Comparison of ENCODE assay signal across 27 cellular contexts in genomic region chr18:58537272-58538038, GRCh38.
DNase-seq lines count a peak whose midpoint lies in the region; ATAC-seq and TF ChIP-seq lines count a peak whose summit lies in the region.
"Had no signal": no experiment of that assay in that cellular context is flagged by ENCODE, and none has a peak within 500 bp of the region (broad histone marks: within the 10 kb centered on the region; RNA-seq: fewer than 3 reads in every experiment).

No MANE protein-coding gene starts in this region.

- H3K27ac ChIP-seq in heart right ventricle (peak overlapping the region in 7 of 10 donors; percentile 7 to 59 (median 39)), WERI-Rb-1 (no peak overlapping the region)
- H3K27ac ChIP-seq: body of pancreas, epithelial cell of prostate, KMS-11, suprapubic skin had no signal

- H3K9me3 Mint-ChIP-seq in activated naive CD8-positive, alpha-beta T cell treated with anti-CD3 and anti-CD28 coated beads, Interleukin-2, amount 50 U/mL, for 24 hours = no peaks in the 10 kb centered on the region
- H3K9me3 Mint-ChIP-seq in activated naive CD8-positive, alpha-beta T cell treated with anti-CD3 and anti-CD28 coated beads for 36 hours = peaks cover 2% of the 10 kb centered on the region
- no peaks in the 10 kb centered on the region for H3K9me3 Mint-ChIP-seq in stimulated activated memory B cell treated with anti-CD40 and anti-IgM and Interleukin-4, amounts not matched to agents 10 μg/mL and 1 μg/mL and 100 μg/mL, for 72 hours
- no peaks in the 10 kb centered on the region for H3K9me3 Mint-ChIP-seq in activated CD8-positive, alpha-beta T cell treated with anti-CD3 and anti-CD28 coated beads for 36 hours
- H3K9me3 Mint-ChIP-seq: CD8-positive, alpha-beta memory T cell; GM23338 had no signal

- H3K4me3 ChIP-seq in heart right ventricle (no peak overlapping the region), WERI-Rb-1 (ENCODE audit: low read depth, low read length) (no peak overlapping the region)
- H3K4me3 ChIP-seq: body of pancreas, GM23338, right lobe of liver, suprapubic skin had no signal

- H3K27me3 Mint-ChIP-seq in activated naive CD8-positive, alpha-beta T cell treated with anti-CD3 and anti-CD28 coated beads, Interleukin-2, amount 50 U/mL, for 24 hours = no peaks in the 10 kb centered on the region
- H3K27me3 Mint-ChIP-seq in activated naive CD8-positive, alpha-beta T cell treated with anti-CD3 and anti-CD28 coated beads for 36 hours = no peaks in the 10 kb centered on the region
- H3K27me3 Mint-ChIP-seq in stimulated activated memory B cell treated with anti-CD40 and anti-IgM and Interleukin-4, amounts not matched to agents 10 μg/mL and 1 μg/mL and 100 μg/mL, for 72 hours = no peaks in the 10 kb centered on the region
- peaks cover 8% of the 10 kb centered on the region for H3K27me3 Mint-ChIP-seq in activated CD8-positive, alpha-beta T cell treated with anti-CD3 and anti-CD28 coated beads for 36 hours

- peaks cover 86% of the 10 kb centered on the region for H3K4me1 Mint-ChIP-seq in activated naive CD8-positive, alpha-beta T cell treated with anti-CD3 and anti-CD28 coated beads, Interleukin-2, amount 50 U/mL, for 24 hours
- H3K4me1 Mint-ChIP-seq in activated naive CD8-positive, alpha-beta T cell treated with anti-CD3 and anti-CD28 coated beads for 36 hours = peaks cover 71% of the 10 kb centered on the region
- H3K4me1 Mint-ChIP-seq in stimulated activated memory B cell treated with anti-CD40 and anti-IgM and Interleukin-4, amounts not matched to agents 10 μg/mL and 1 μg/mL and 100 μg/mL, for 72 hours = peaks cover 82% of the 10 kb centered on the region
- peaks cover 54% of the 10 kb centered on the region for H3K4me1 Mint-ChIP-seq in activated CD8-positive, alpha-beta T cell treated with anti-CD3 and anti-CD28 coated beads for 36 hours (ENCODE audit: low read depth)

- peak; percentile 22 for TF ChIP-seq POLR2A in GM18526 (IDR thresholded peaks at IDR 0.05; ENCODE audit: extremely low read depth, insufficient read length)

- POLR2A ChIA-PET in activated CD8-positive, alpha-beta T cell treated with anti-CD3 and anti-CD28 coated beads for 36 hours (lab: Charles Lee) = interaction anchor here (0.8 kb wide), 1 partner anchor 17 kb away, joined by 3 read pairs; no protein-coding TSS in a partner anchor

- H3K27ac Mint-ChIP-seq in activated naive CD8-positive, alpha-beta T cell treated with anti-CD3 and anti-CD28 coated beads, Interleukin-2, amount 50 U/mL, for 24 hours = peak overlapping the region; percentile 67
- H3K27ac Mint-ChIP-seq in activated naive CD8-positive, alpha-beta T cell treated with anti-CD3 and anti-CD28 coated beads for 36 hours = no peak overlapping the region
- peak overlapping the region; percentile 98 for H3K27ac Mint-ChIP-seq in stimulated activated memory B cell treated with anti-CD40 and anti-IgM and Interleukin-4, amounts not matched to agents 10 μg/mL and 1 μg/mL and 100 μg/mL, for 72 hours
- H3K27ac Mint-ChIP-seq in activated CD8-positive, alpha-beta T cell treated with anti-CD3 and anti-CD28 coated beads for 36 hours = no peak overlapping the region
- H3K27ac Mint-ChIP-seq: GM23338 had no signal

- H3K36me3 Mint-ChIP-seq in activated naive CD8-positive, alpha-beta T cell treated with anti-CD3 and anti-CD28 coated beads, Interleukin-2, amount 50 U/mL, for 24 hours (ENCODE audit: low read depth) = peaks cover 2% of the 10 kb centered on the region
- H3K36me3 Mint-ChIP-seq in activated naive CD8-positive, alpha-beta T cell treated with anti-CD3 and anti-CD28 coated beads for 36 hours = no peaks in the 10 kb centered on the region
- no peaks in the 10 kb centered on the region for H3K36me3 Mint-ChIP-seq in stimulated activated memory B cell treated with anti-CD40 and anti-IgM and Interleukin-4, amounts not matched to agents 10 μg/mL and 1 μg/mL and 100 μg/mL, for 72 hours
- no peaks in the 10 kb centered on the region for H3K36me3 Mint-ChIP-seq in activated CD8-positive, alpha-beta T cell treated with anti-CD3 and anti-CD28 coated beads for 36 hours (ENCODE audit: low read depth)
- H3K36me3 Mint-ChIP-seq: CD8-positive, alpha-beta memory T cell had no signal

- H3K4me1 ChIP-seq in heart right ventricle = peaks cover 0 to 55% (median 12%) of the 10 kb centered on the region in 9 donors

- ATAC-seq in activated naive CD8-positive, alpha-beta T cell treated with anti-CD3 and anti-CD28 coated beads, Interleukin-2, amount 50 U/mL, for 24 hours = no peak
- ATAC-seq in heart right ventricle (peak in 2 of 8 donors; percentile 34 to 38), HG03342 (IDR thresholded peaks at IDR 0.05; ENCODE audit: unreplicated experiment) (no peak)
- no peak for ATAC-seq in stimulated activated memory B cell treated with anti-CD40 and anti-IgM and Interleukin-4, amounts not matched to agents 10 μg/mL and 1 μg/mL and 100 μg/mL, for 72 hours
- ATAC-seq in activated CD8-positive, alpha-beta T cell treated with anti-CD3 and anti-CD28 coated beads for 36 hours = no peak
- ATAC-seq: body of pancreas, GM23338 had no signal

- WGBS in heart right ventricle, 2 donors = 49 to 69% methylated on average over 7 of the region's 7 CpGs

- intact Hi-C loops in heart right ventricle (cut with DNase I) = loop anchor here in 5 of 10 donors (5.0 to 10.0 kb wide), 3 partner anchors 90 to 137 kb away; partner anchors contain the start of genes MALT1 (in 3 of the 5) and ALPK2 (in 1 of the 5)
- intact Hi-C loops in activated CD8-positive, alpha-beta T cell treated with anti-CD3 and anti-CD28 coated beads for 36 hours (cut with micrococcal nuclease) = no loop called here

- H3K27me3 ChIP-seq in heart right ventricle = no peaks in the 10 kb centered on the region
- no peaks in the 10 kb centered on the region for H3K27me3 ChIP-seq in WERI-Rb-1 (ENCODE audit: insufficient read depth, low read depth, severe bottlenecking)
- H3K27me3 ChIP-seq: body of pancreas, right lobe of liver, suprapubic skin had no signal

- H3K9me3 ChIP-seq in heart right ventricle = no peaks in the 10 kb centered on the region
- H3K9me3 ChIP-seq in WERI-Rb-1 (ENCODE audit: severe bottlenecking) = no peaks in the 10 kb centered on the region
- H3K9me3 ChIP-seq: body of pancreas, right lobe of liver, suprapubic skin had no signal

- TF ChIP-seq CTCF in heart right ventricle (IDR thresholded peaks at IDR 0.05) = no peak
- no peak for TF ChIP-seq CTCF in WERI-Rb-1 (IDR thresholded peaks at IDR 0.05; ENCODE audit: low read depth, low read length)
- no peak for TF ChIP-seq CTCF in activated CD8-positive, alpha-beta T cell treated with anti-CD3 and anti-CD28 coated beads for 36 hours (IDR thresholded peaks at IDR 0.05)

- CTCF ChIA-PET in activated CD8-positive, alpha-beta T cell treated with anti-CD3 and anti-CD28 coated beads for 36 hours (lab: Charles Lee) = interaction anchor here (1.0 to 10.5 kb wide), 3 partner anchors 8 to 231 kb away, joined by 3 to 88 read pairs (median 74); no protein-coding TSS in a partner anchor

- H3K36me3 ChIP-seq in heart right ventricle (peaks cover 0 to 5% (median 0%) of the 10 kb centered on the region in 9 donors), WERI-Rb-1 (no peaks in the 10 kb centered on the region)
- H3K36me3 ChIP-seq: right lobe of liver, suprapubic skin had no signal

- no peak for DNase-seq in activated naive CD8-positive, alpha-beta T cell treated with anti-CD3 and anti-CD28 coated beads, Interleukin-2, amount 50 U/mL, for 24 hours
- no peak for DNase-seq in activated naive CD8-positive, alpha-beta T cell treated with anti-CD3 and anti-CD28 coated beads for 36 hours
- DNase-seq in heart right ventricle (no peak), WERI-Rb-1 (no peak)
- no peak for DNase-seq in activated CD8-positive, alpha-beta T cell treated with anti-CD3 and anti-CD28 coated beads for 36 hours
- DNase-seq: 8988T; activated CD4-positive, CD25-positive, alpha-beta regulatory T cell treated with anti-CD3 and anti-CD28 coated beads, Interleukin-2, amount 50 U/mL, for 72 hours; activated gamma-delta T cell; activated T-cell treated with anti-CD3 and anti-CD28 coated beads, Interleukin-2, amount 50 U/mL, for 1 hour; body of pancreas; CD8-positive, alpha-beta memory T cell; effector CD4-positive, alpha-beta T cell; mammary epithelial cell; NCI-H1436 treated with DMSO at 0.1 percent for 48 hours; NCI-H345; posterior cingulate gyrus; right lobe of liver; stimulated activated CD4-positive, alpha-beta T cell treated with anti-CD3 and anti-CD28 coated beads, Interleukin-12 subunit alpha, Interleukin-12 subunit beta, amount 100 ng/mL, for 4 hours; stimulated activated CD4-positive, alpha-beta T cell treated with anti-CD3 and anti-CD28 coated beads, Interleukin-4, amount 100 ng/mL, for 1 hour; T-helper 1 cell had no signal

- H3K4me3 Mint-ChIP-seq in activated naive CD8-positive, alpha-beta T cell treated with anti-CD3 and anti-CD28 coated beads, Interleukin-2, amount 50 U/mL, for 24 hours = no peak overlapping the region
- no peak overlapping the region for H3K4me3 Mint-ChIP-seq in activated naive CD8-positive, alpha-beta T cell treated with anti-CD3 and anti-CD28 coated beads for 36 hours
- H3K4me3 Mint-ChIP-seq in stimulated activated memory B cell treated with anti-CD40 and anti-IgM and Interleukin-4, amounts not matched to agents 10 μg/mL and 1 μg/mL and 100 μg/mL, for 72 hours = peak overlapping the region; percentile 24
- H3K4me3 Mint-ChIP-seq in activated CD8-positive, alpha-beta T cell treated with anti-CD3 and anti-CD28 coated beads for 36 hours = no peak overlapping the region
- H3K4me3 Mint-ChIP-seq: CD8-positive, alpha-beta memory T cell; GM23338 had no signal

Comparison
In these comparisons a context has a peak if more than half of its experiments do, and no peak if none do; other contexts are left out.
1. H3K27ac Mint-ChIP-seq: peak in activated naive CD8-positive, alpha-beta T cell treated with anti-CD3 and anti-CD28 coated beads, Interleukin-2, amount 50 U/mL, for 24 hours (single experiment) and stimulated activated memory B cell treated with anti-CD40 and anti-IgM and Interleukin-4, amounts not matched to agents 10 μg/mL and 1 μg/mL and 100 μg/mL, for 72 hours (single experiment); none in activated naive CD8-positive, alpha-beta T cell treated with anti-CD3 and anti-CD28 coated beads for 36 hours (single experiment) and activated CD8-positive, alpha-beta T cell treated with anti-CD3 and anti-CD28 coated beads for 36 hours (single experiment).